Comparison of ENCODE assay signal across 10 cellular contexts in genomic region chr15:39140060-39140604, GRCh38.
DNase-seq lines count a peak whose midpoint lies in the region; ATAC-seq and TF ChIP-seq lines count a peak whose summit lies in the region.
"Had no signal": no experiment of that assay in that cellular context is flagged by ENCODE, and none has a peak within 500 bp of the region (broad histone marks: within the 10 kb centered on the region; RNA-seq: fewer than 3 reads in every experiment).

No MANE protein-coding gene starts in this region.

- H3K36me3 ChIP-seq in RWPE2 (ENCODE audit: low read depth) = no peaks in the 10 kb centered on the region

- H3K4me1 ChIP-seq in RWPE2 (ENCODE audit: insufficient read depth, poor library complexity, severe bottlenecking) = peaks cover 15% of the 10 kb centered on the region

- DNase-seq in A172 (ENCODE audit: low spot score) = peak; percentile 88
- no peak for DNase-seq in RWPE2 (ENCODE audit: low spot score)
- DNase-seq in foreskin fibroblast = peak; percentile 92 to 95
- no peak for DNase-seq in NCI-H748 (lab: John Stamatoyannopoulos, UW; ENCODE audit: unreplicated experiment)
- DNase-seq in SKM-1 treated with dmso at 0.1 percent for 144 hours (lab: John Stamatoyannopoulos, UW; ENCODE audit: unreplicated experiment) = no peak
- no peak for DNase-seq in activated CD4-positive, CD25-positive, alpha-beta regulatory T cell treated with anti-CD3 and anti-CD28 coated beads, Interleukin-2, amount 50 U/mL, for 72 hours
- DNase-seq: CD8-positive, alpha-beta memory T cell had no signal

- no peak overlapping the region for H3K4me3 ChIP-seq in RWPE2 (ENCODE audit: severe bottlenecking)
- no peak overlapping the region for H3K4me3 ChIP-seq in foreskin fibroblast (ENCODE audit: low read depth in 1 of 2, low read length in 2 of 2)
- H3K4me3 ChIP-seq: skin epidermis had no signal

- ATAC-seq in GM19463 (IDR thresholded peaks at IDR 0.05; ENCODE audit: unreplicated experiment) (peak; percentile 64), RWPE2 (ENCODE audit: low read depth) (peak; percentile 92), GM19328 (IDR thresholded peaks at IDR 0.05; ENCODE audit: unreplicated experiment) (no peak)

- peak overlapping the region; percentile 27 for H3K27ac ChIP-seq in RWPE2 (ENCODE audit: poor library complexity, severe bottlenecking)

- H3K27me3 ChIP-seq in RWPE2 (ENCODE audit: insufficient read depth, poor library complexity, severe bottlenecking) = no peaks in the 10 kb centered on the region

- no peaks in the 10 kb centered on the region for H3K9me3 ChIP-seq in RWPE2 (ENCODE audit: severe bottlenecking)

- TF ChIP-seq CTCF in RWPE2 (IDR thresholded peaks at IDR 0.05; ENCODE audit: poor library complexity, severe bottlenecking) (no peak), foreskin fibroblast (IDR thresholded peaks at IDR 0.05; ENCODE audit: low read depth, low read length) (no peak)

Comparison
In these comparisons a context has a peak if more than half of its experiments do, and no peak if none do; other contexts are left out.
1. DNase-seq: peak in A172 (single experiment) and foreskin fibroblast (2 of 2); none in RWPE2 (single experiment), NCI-H748 (single experiment), SKM-1 treated with dmso at 0.1 percent for 144 hours (single experiment) and activated CD4-positive, CD25-positive, alpha-beta regulatory T cell treated with anti-CD3 and anti-CD28 coated beads, Interleukin-2, amount 50 U/mL, for 72 hours (single experiment).